Comparison of ENCODE assay signal across 2 cellular contexts in the genomic region with DNA sequence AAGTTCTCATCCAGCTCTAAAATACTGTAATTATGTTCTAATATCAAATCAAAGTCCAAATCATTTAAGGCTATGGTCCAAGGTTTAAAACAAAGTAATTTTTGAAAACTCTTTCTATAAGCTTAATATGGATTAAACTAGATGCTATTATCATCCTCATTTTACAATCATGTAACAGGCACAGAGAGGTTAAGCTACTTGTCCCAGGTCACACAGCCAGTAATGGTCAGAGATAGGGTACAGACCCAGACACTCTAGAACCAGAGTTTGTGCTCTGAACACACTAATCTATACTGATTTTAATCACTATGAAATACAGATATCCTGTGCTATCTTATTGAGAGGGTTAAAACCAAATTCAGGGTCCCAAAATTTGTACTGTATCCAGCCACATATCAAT.
A peak's percentile ranks its signal among the peaks of the same experiment; 100 is the strongest.
TF ChIP-seq lines count a peak whose summit lies in the region.

No MANE protein-coding gene starts in this region.

TF ChIP-seq in HepG2, 621 proteins besides CTCF, POLR2A, EP300 and RAD21:
- peak; percentile 79; the same call in 1 of the 2 replicates for TF ChIP-seq ZNF768 (CRISPR knock-in tag; IDR thresholded peaks at IDR 0.05)
- TF ChIP-seq ZFP36 (IDR thresholded peaks at IDR 0.05; ENCODE audit: borderline replicate concordance, low read depth, low read length, partially characterized antibody): peak; percentile 15
- peak; percentile 45; the same call in 1 of the 2 replicates for TF ChIP-seq ZMYM3 (CRISPR knock-in tag; IDR thresholded peaks at IDR 0.05)
- 0 out of 2 replicates have a peak, but pooled peaks have one; percentile 36 for TF ChIP-seq KDM1A (CRISPR knock-in tag; IDR thresholded peaks at IDR 0.05)
- TF ChIP-seq, protein P1, sequence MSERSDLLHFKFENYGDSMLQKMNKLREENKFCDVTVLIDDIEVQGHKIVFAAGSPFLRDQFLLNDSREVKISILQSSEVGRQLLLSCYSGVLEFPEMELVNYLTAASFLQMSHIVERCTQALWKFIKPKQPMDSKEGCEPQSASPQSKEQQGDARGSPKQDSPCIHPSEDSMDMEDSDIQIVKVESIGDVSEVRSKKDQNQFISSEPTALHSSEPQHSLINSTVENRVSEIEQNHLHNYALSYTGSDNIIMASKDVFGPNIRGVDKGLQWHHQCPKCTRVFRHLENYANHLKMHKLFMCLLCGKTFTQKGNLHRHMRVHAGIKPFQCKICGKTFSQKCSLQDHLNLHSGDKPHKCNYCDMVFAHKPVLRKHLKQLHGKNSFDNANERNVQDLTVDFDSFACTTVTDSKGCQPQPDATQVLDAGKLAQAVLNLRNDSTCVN (CRISPR knock-in tag; IDR thresholded peaks at IDR 0.05; ENCODE audit: borderline replicate concordance): no peak
- TF ChIP-seq, protein P2, sequence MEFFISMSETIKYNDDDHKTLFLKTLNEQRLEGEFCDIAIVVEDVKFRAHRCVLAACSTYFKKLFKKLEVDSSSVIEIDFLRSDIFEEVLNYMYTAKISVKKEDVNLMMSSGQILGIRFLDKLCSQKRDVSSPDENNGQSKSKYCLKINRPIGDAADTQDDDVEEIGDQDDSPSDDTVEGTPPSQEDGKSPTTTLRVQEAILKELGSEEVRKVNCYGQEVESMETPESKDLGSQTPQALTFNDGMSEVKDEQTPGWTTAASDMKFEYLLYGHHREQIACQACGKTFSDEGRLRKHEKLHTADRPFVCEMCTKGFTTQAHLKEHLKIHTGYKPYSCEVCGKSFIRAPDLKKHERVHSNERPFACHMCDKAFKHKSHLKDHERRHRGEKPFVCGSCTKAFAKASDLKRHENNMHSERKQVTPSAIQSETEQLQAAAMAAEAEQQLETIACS (CRISPR knock-in tag; IDR thresholded peaks at IDR 0.05): no peak
- TF ChIP-seq, protein P3, sequence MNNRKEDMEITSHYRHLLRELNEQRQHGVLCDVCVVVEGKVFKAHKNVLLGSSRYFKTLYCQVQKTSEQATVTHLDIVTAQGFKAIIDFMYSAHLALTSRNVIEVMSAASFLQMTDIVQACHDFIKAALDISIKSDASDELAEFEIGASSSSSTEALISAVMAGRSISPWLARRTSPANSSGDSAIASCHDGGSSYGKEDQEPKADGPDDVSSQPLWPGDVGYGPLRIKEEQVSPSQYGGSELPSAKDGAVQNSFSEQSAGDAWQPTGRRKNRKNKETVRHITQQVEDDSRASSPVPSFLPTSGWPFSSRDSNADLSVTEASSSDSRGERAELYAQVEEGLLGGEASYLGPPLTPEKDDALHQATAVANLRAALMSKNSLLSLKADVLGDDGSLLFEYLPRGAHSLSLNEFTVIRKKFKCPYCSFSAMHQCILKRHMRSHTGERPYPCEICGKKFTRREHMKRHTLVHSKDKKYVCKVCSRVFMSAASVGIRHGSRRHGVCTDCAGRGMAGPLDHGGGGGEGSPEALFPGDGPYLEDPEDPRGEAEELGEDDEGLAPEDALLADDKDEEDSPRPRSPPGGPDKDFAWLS (CRISPR knock-in tag; IDR thresholded peaks at IDR 0.05; ENCODE audit: borderline replicate concordance): no peak

TF ChIP-seq in K562, 482 proteins besides CTCF, POLR2A, EP300 and RAD21:
- TF ChIP-seq ADNP (tag; IDR thresholded peaks at IDR 0.05) (peak; percentile 77), HDAC2 (IDR thresholded peaks at IDR 0.05) (peak; percentile 89), CBX3 (IDR thresholded peaks at IDR 0.05; ENCODE audit: borderline replicate concordance in 1 of 2, low read length in 2 of 2) (0 out of 3 replicates have a peak, but pooled peaks of 1 of the 2 experiments have one; percentile 23), RBM25 (IDR thresholded peaks at IDR 0.05; ENCODE audit: low read depth, low read length, severe bottlenecking) (peak; percentile 96), KDM1A (IDR thresholded peaks at IDR 0.05) (peak; percentile 63 to 81), ZNF232 (CRISPR knock-in tag; IDR thresholded peaks at IDR 0.05) (no peak), KAT8 (IDR thresholded peaks at IDR 0.05; ENCODE audit: low read depth) (no peak), FUS (optimal IDR thresholded peaks at IDR 0.05; ENCODE audit: low read depth, low read length) (no peak), RCOR1 (IDR thresholded peaks at IDR 0.05; ENCODE audit: borderline replicate concordance in 1 of 2, low read depth in 2 of 2, low read length in 2 of 2) (peak in 1 of 2 experiments; percentile 70; a peak in 2 of 4 replicates), ZFP36 (IDR thresholded peaks at IDR 0.05; ENCODE audit: low read depth, low read length, partially characterized antibody) (peak; percentile 85), BCOR (IDR thresholded peaks at IDR 0.05) (peak; percentile 94), SMARCA5 (IDR thresholded peaks at IDR 0.05) (peak; percentile 83)
TF ChIP-seq in K562: peak in this region for 9.
